8 cellular contexts compared by ENCODE assay signal in the genomic region with DNA sequence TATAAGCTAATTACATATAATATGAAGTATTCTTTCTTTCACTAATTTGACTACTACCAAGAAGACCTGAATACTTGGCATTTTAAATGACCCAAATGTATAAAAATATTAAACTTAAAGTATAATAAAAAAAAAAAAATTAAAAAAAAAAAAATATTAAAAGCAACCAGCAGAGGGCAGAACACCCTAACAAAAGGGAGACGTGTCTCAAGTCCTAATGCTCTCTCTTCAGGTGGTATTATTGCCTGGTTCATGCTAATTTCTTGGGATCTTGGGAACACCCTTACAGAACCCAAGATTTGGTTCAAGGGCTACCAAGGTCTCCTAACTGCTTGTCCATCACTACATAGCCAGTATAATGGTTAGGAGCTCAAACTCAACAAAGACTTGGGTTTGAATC.
DNase-seq lines count a peak whose midpoint lies in the region; ATAC-seq and TF ChIP-seq lines count a peak whose summit lies in the region.

No MANE protein-coding gene starts in this region.

- H3K4me3 ChIP-seq in BJ (ENCODE audit: low read depth, low read length), result no peak overlapping the region

- CTCF ChIA-PET in BJ (lab: Yijun Ruan, JAX), result interaction anchor here (0.5 to 1.4 kb wide), 7 partner anchors 11 to 848 kb away, joined by 3 to 5 read pairs (median 4); a partner anchor contains a TSS

- no peaks in the 10 kb centered on the region for H3K27me3 ChIP-seq in BJ (ENCODE audit: control insufficient read depth, insufficient read depth, low read length)

- H3K36me3 ChIP-seq in BJ (ENCODE audit: control insufficient read depth, insufficient read depth, low read length), result no peaks in the 10 kb centered on the region

- peak; percentile 32 for TF ChIP-seq CTCF in BJ (IDR thresholded peaks at IDR 0.05; ENCODE audit: insufficient read depth, low read depth, low read length)

- in situ Hi-C loops in SK-MEL-5 (cut with HindIII; ENCODE audit: low pct_unique_long_range_greater_than_20kb, low sequenced_read_pairs), result no loop called here

- peak; percentile 50 for ATAC-seq in GM21576 (IDR thresholded peaks at IDR 0.05; ENCODE audit: unreplicated experiment)
- no peak for ATAC-seq in HG03460 (IDR thresholded peaks at IDR 0.05; ENCODE audit: unreplicated experiment)
- ATAC-seq in GM18909 (IDR thresholded peaks at IDR 0.05; ENCODE audit: poor library complexity, unreplicated experiment), result no peak

- POLR2A ChIA-PET in BJ (lab: Charles Lee), result no interaction called here

- DNase-seq in BJ (ENCODE audit: low read depth) (no peak), SK-MEL-5 (ENCODE audit: low read depth, low spot score) (peak; percentile 49), iris pigment epithelial cell (ENCODE audit: low read depth) (peak; percentile 12), mesenteric fat pad (ENCODE audit: low spot score) (no peak), NK-92 (lab: John Stamatoyannopoulos, UW; ENCODE audit: unreplicated experiment) (no peak)

Comparison
In these comparisons a context has a peak if more than half of its experiments do, and no peak if none do; other contexts are left out.
1. DNase-seq: peak in SK-MEL-5 (single experiment) and iris pigment epithelial cell (single experiment); none in BJ (single experiment), mesenteric fat pad (single experiment) and NK-92 (single experiment).